ENCODE assay signal across 21 cellular contexts in genomic region chr1:17108786-17109185, GRCh38. TPM values are rescaled to one million over a fixed set of nuclear protein-coding genes. Genes with fewer than 3 reads are reported as not detected.
A peak's percentile ranks its signal among the peaks of the same experiment; 100 is the strongest.
DNase-seq lines count a peak whose midpoint lies in the region; ATAC-seq and TF ChIP-seq lines count a peak whose summit lies in the region.
"Had no signal": no experiment of that assay in that cellular context is flagged by ENCODE, and none has a peak within 500 bp of the region (broad histone marks: within the 10 kb centered on the region; RNA-seq: fewer than 3 reads in every experiment).

No MANE protein-coding gene starts in this region.

- no peaks in the 10 kb centered on the region for H3F3A ChIP-seq in PC-3 (ENCODE audit: low read length, unreplicated experiment)

- no peaks in the 10 kb centered on the region for H3K27me3 ChIP-seq in PC-3 (ENCODE audit: low read length)
- no peaks in the 10 kb centered on the region for H3K27me3 ChIP-seq in layer of hippocampus (ENCODE audit: control insufficient read depth, insufficient read depth, low read length)
- H3K27me3 ChIP-seq in skeletal muscle tissue (ENCODE audit: control insufficient read depth in 3 of 3, insufficient read depth in 3 of 3, low read length in 3 of 3), result peaks cover 0 to 2% (median 0%) of the 10 kb centered on the region in 3 donors
- no peaks in the 10 kb centered on the region for H3K27me3 ChIP-seq in uterus
- H3K27me3 ChIP-seq: upper lobe of left lung had no signal

- no peak for DNase-seq in PC-3
- DNase-seq in caudate nucleus (lab: John Stamatoyannopoulos, UW), result no peak
- no peak for DNase-seq in MV-4-11 (lab: John Stamatoyannopoulos, UW)
- no peak for DNase-seq in NCI-H1092 treated with DMSO at 0.1 percent for 48 hours (lab: John Stamatoyannopoulos, UW)
- DNase-seq in uterus, result no peak
- no peak for DNase-seq in NCI-H1417 treated with DMSO at 0.1 percent for 48 hours (lab: John Stamatoyannopoulos, UW)
- DNase-seq: activated CD4-positive, alpha-beta memory T cell treated with anti-CD3 and anti-CD28 coated beads for 36 hours; activated CD4-positive, CD25-positive, alpha-beta regulatory T cell treated with anti-CD3 and anti-CD28 coated beads, Interleukin-2, amount 50 U/mL, for 72 hours; activated naive CD4-positive, alpha-beta T cell treated with Interleukin-2 at 50 U/mL for 16 hours; natural killer cell; NCI-H1105; NCI-H2029; NCI-H526; SIG-M5; stimulated activated naive B cell treated with anti-CD40 and anti-IgM and Interleukin-4, amounts not matched to agents 10 μg/mL and 1 μg/mL and 100 μg/mL, for 72 hours; upper lobe of left lung had no signal

- H3K4me3 ChIP-seq in PC-3 (ENCODE audit: low read length) (no peak overlapping the region), skeletal muscle tissue (ENCODE audit: low read length in 3 of 3) (no peak overlapping the region), uterus (no peak overlapping the region)
- H3K4me3 ChIP-seq: A549, GM23338, upper lobe of left lung had no signal

- H2AFZ ChIP-seq in PC-3 (ENCODE audit: low read length), result no peak overlapping the region
- H2AFZ ChIP-seq: GM23338 had no signal

- intact Hi-C loops in PC-3 (cut with micrococcal nuclease), result no loop called here
- intact Hi-C loops in uterus (cut with DNase I; ENCODE audit: low total_unique reads), result no loop called here

- POLR2A ChIA-PET in PC-3 (lab: Charles Lee; ENCODE audit: unreplicated experiment), result no interaction called here

- no peak for TF ChIP-seq POLR2A in uterus (IDR thresholded peaks at IDR 0.05)

- no peak overlapping the region for H3K4me2 ChIP-seq in PC-3 (ENCODE audit: low read length)
- H3K4me2 ChIP-seq: A549, GM23338 had no signal

- no peaks in the 10 kb centered on the region for H4K20me1 ChIP-seq in PC-3 (ENCODE audit: low read length)

- H3K9me2 ChIP-seq in PC-3 (replicated peaks; ENCODE audit: low read length), result no peaks in the 10 kb centered on the region

- no peaks in the 10 kb centered on the region for H3K4me1 ChIP-seq in PC-3 (ENCODE audit: insufficient read depth, low read length)
- peaks cover 48 to 62% (median 53%) of the 10 kb centered on the region in 3 donors for H3K4me1 ChIP-seq in skeletal muscle tissue (ENCODE audit: control insufficient read depth in 3 of 3, insufficient read depth in 3 of 3, low read length in 3 of 3)
- no peaks in the 10 kb centered on the region for H3K4me1 ChIP-seq in uterus
- H3K4me1 ChIP-seq: A549, upper lobe of left lung had no signal

- no peak overlapping the region for H3K9ac ChIP-seq in PC-3 (ENCODE audit: low read length)
- no peak overlapping the region for H3K9ac ChIP-seq in skeletal muscle tissue (ENCODE audit: low read depth in 1 of 3, low read length in 3 of 3)

- no peaks in the 10 kb centered on the region for H3K9me3 ChIP-seq in PC-3 (ENCODE audit: low read length)
- H3K9me3 ChIP-seq in skeletal muscle tissue (ENCODE audit: control insufficient read depth in 3 of 3, low read length in 3 of 3), result no peaks in the 10 kb centered on the region
- H3K9me3 ChIP-seq in uterus, result no peaks in the 10 kb centered on the region
- H3K9me3 ChIP-seq: A549, upper lobe of left lung had no signal

- CTCF ChIA-PET in PC-3 (lab: Charles Lee), result no interaction called here

- H3K27ac ChIP-seq in PC-3 (ENCODE audit: low read length) (no peak overlapping the region), caudate nucleus (ENCODE audit: low read depth, low read length) (peak overlapping the region; percentile 54), layer of hippocampus (ENCODE audit: low read depth, low read length) (peak overlapping the region; percentile 31), skeletal muscle tissue (ENCODE audit: low read depth, low read length) (peak overlapping the region; percentile 30), uterus (no peak overlapping the region)
- H3K27ac ChIP-seq: A549, upper lobe of left lung had no signal

- TF ChIP-seq CTCF in PC-3 (conservative IDR thresholded peaks at IDR 0.05; ENCODE audit: low read depth, low read length) (no peak), uterus (IDR thresholded peaks at IDR 0.05) (no peak)

- no peaks in the 10 kb centered on the region for H3K79me2 ChIP-seq in PC-3 (ENCODE audit: low read length)

- no peaks in the 10 kb centered on the region for H3K36me3 ChIP-seq in PC-3 (ENCODE audit: low read depth, low read length)
- H3K36me3 ChIP-seq in skeletal muscle tissue (ENCODE audit: control insufficient read depth in 3 of 3, insufficient read depth in 3 of 3, low read length in 3 of 3), result peaks cover 12 to 22% (median 17%) of the 10 kb centered on the region in 3 donors
- H3K36me3 ChIP-seq in uterus, result no peaks in the 10 kb centered on the region
- H3K36me3 ChIP-seq: upper lobe of left lung had no signal

- no TSS peak for BruUV-seq in PC-3 (replicated peaks; lab: Mats Ljungman, UMichigan)

- ATAC-seq in PC-3, result 0 out of 2 replicates have a peak, but pooled peaks have one; percentile 11
- ATAC-seq: A549; GM23338; natural killer cell; stimulated activated naive B cell treated with anti-CD40 and anti-IgM and Interleukin-4, amounts not matched to agents 10 μg/mL and 1 μg/mL and 100 μg/mL, for 72 hours had no signal

RNA-seq across cellular contexts. Expression of gene PADI2, which starts 10.5 kb away (rescaled TPM):
- 2.4 and 3.2 TPM in 2 replicates for total RNA-seq in PC-3 (2014; rRNA removed)
- 33.9 TPM for total RNA-seq in skeletal muscle tissue
- total RNA-seq in uterus, result 1 to 10 TPM in 1 of 4 donors, under 1 TPM in 3; 0.29 to 2.8 (median 0.67) TPM
- total RNA-seq: activated CD4-positive, alpha-beta memory T cell treated with anti-CD3 and anti-CD28 coated beads for 36 hours; endothelial cell of umbilical vein had no signal

RNA-seq across cellular contexts. Expression of gene SDHB, which starts 55.0 kb away (rescaled TPM):
- total RNA-seq in PC-3 (2014; rRNA removed), result 283 and 336 TPM in 2 replicates
- 163 TPM for total RNA-seq in skeletal muscle tissue
- 100 to 1,000 TPM in 1 of 4 donors, 10 to 100 TPM in 3; 53.0 to 152 (median 74.7) TPM for total RNA-seq in uterus

Comparison
In these comparisons a context has a peak if more than half of its experiments do, and no peak if none do; other contexts are left out.
1. H3K27ac ChIP-seq: peak in caudate nucleus (single experiment), layer of hippocampus (single experiment) and skeletal muscle tissue (single experiment); none in PC-3 (single experiment) and uterus (0 of 2).